Comparison of ENCODE assay signal across 8 cellular contexts in genomic region chr2:70089220-70089945, GRCh38. TPM values are rescaled to one million over a fixed set of nuclear protein-coding genes. Genes with fewer than 3 reads are reported as not detected.
A peak's percentile ranks its signal among the peaks of the same experiment; 100 is the strongest.
DNase-seq lines count a peak whose midpoint lies in the region; ATAC-seq and TF ChIP-seq lines count a peak whose summit lies in the region.

No MANE protein-coding gene starts in this region.

- peak overlapping the region; percentile 98 for H3K27ac Mint-ChIP-seq in activated CD8-positive, alpha-beta T cell treated with anti-CD3 and anti-CD28 coated beads for 36 hours

- peaks cover 62% of the 10 kb centered on the region for H3K36me3 Mint-ChIP-seq in activated CD8-positive, alpha-beta T cell treated with anti-CD3 and anti-CD28 coated beads for 36 hours (ENCODE audit: low read depth)

- H3K9me3 ChIP-seq in psoas muscle, result no peaks in the 10 kb centered on the region

- H3K4me3 ChIP-seq in fibroblast of pulmonary artery (replicated peaks; ENCODE audit: low read depth, low read length) (peak overlapping the region; percentile 96), psoas muscle (peak overlapping the region; percentile 96)

- H3K4me3 Mint-ChIP-seq in activated CD8-positive, alpha-beta T cell treated with anti-CD3 and anti-CD28 coated beads for 36 hours, result peak overlapping the region; percentile 99

- DNase-seq in DMS79 (lab: John Stamatoyannopoulos, UW), result peak; percentile 34
- peak; percentile 55 for DNase-seq in NAMALWA (ENCODE audit: low spot score)
- peak; percentile 75 for DNase-seq in activated CD8-positive, alpha-beta T cell treated with anti-CD3 and anti-CD28 coated beads for 36 hours
- DNase-seq in fibroblast of pulmonary artery (ENCODE audit: low read depth), result peak; percentile 27
- peak; percentile 44 to 61 for DNase-seq in psoas muscle
- DNase-seq in GDM1 (lab: John Stamatoyannopoulos, UW), result no peak
- DNase-seq in glomerular visceral epithelial cell (ENCODE audit: extremely low spot score), result no peak

- H3K4me1 Mint-ChIP-seq in activated CD8-positive, alpha-beta T cell treated with anti-CD3 and anti-CD28 coated beads for 36 hours (ENCODE audit: low read depth), result peaks cover 46% of the 10 kb centered on the region

- intact Hi-C loops in activated CD8-positive, alpha-beta T cell treated with anti-CD3 and anti-CD28 coated beads for 36 hours (cut with micrococcal nuclease), result loop anchor here (5.0 kb wide), 1 partner anchor 177 kb away; no protein-coding TSS in a partner anchor
- intact Hi-C loops in psoas muscle (cut with DNase I), result loop anchor here in 1 of 2 donors (2.0 to 5.0 kb wide), 3 partner anchors 33 to 177 kb away; no protein-coding TSS in a partner anchor

- WGBS in psoas muscle, 3 donors, result 4 to 7% (median 7%) methylated on average over 11 of the region's 11 CpGs

- H3K27me3 ChIP-seq in psoas muscle (ENCODE audit: insufficient read depth in 3 of 3, low read length in 2 of 3), result no peaks in the 10 kb centered on the region

- no peak for TF ChIP-seq CTCF in activated CD8-positive, alpha-beta T cell treated with anti-CD3 and anti-CD28 coated beads for 36 hours (IDR thresholded peaks at IDR 0.05)
- no peak for TF ChIP-seq CTCF in fibroblast of pulmonary artery (IDR thresholded peaks at IDR 0.05; ENCODE audit: low read length, missing control alignments)
- TF ChIP-seq CTCF in psoas muscle (IDR thresholded peaks at IDR 0.05), result no peak

- H3K36me3 ChIP-seq in psoas muscle (ENCODE audit: insufficient read depth in 1 of 2, low read depth in 1 of 2), result peaks cover 0 to 5% of the 10 kb centered on the region in 2 donors

- peak overlapping the region; percentile 100 for H3K27ac ChIP-seq in psoas muscle

- H3K4me1 ChIP-seq in psoas muscle, result peaks cover 21% of the 10 kb centered on the region

- H3K27me3 Mint-ChIP-seq in activated CD8-positive, alpha-beta T cell treated with anti-CD3 and anti-CD28 coated beads for 36 hours, result no peaks in the 10 kb centered on the region

- no peak for ATAC-seq in activated CD8-positive, alpha-beta T cell treated with anti-CD3 and anti-CD28 coated beads for 36 hours
- ATAC-seq in psoas muscle, result peak in 2 of 4 donors; percentile 11 to 17
- no peak for ATAC-seq in HG02981 (IDR thresholded peaks at IDR 0.05; ENCODE audit: unreplicated experiment)

- CTCF ChIA-PET in activated CD8-positive, alpha-beta T cell treated with anti-CD3 and anti-CD28 coated beads for 36 hours (lab: Charles Lee), result interaction anchor here (0.7 to 15.2 kb wide), 4 partner anchors 15 to 175 kb away, joined by 3 to 215 read pairs (median 8); partner anchors contain the start of gene MXD1

- peaks cover 3% of the 10 kb centered on the region for H3K9me3 Mint-ChIP-seq in activated CD8-positive, alpha-beta T cell treated with anti-CD3 and anti-CD28 coated beads for 36 hours

- POLR2A ChIA-PET in activated CD8-positive, alpha-beta T cell treated with anti-CD3 and anti-CD28 coated beads for 36 hours (lab: Charles Lee), result interaction anchor here (0.6 to 28.8 kb wide), 13 partner anchors 8 to 443 kb away, joined by 3 to 955 read pairs (median 6); partner anchors contain the start of genes C2orf42, MXD1 and TIA1

RNA-seq across cellular contexts. Expression of gene PCBP1, which starts 2.1 kb away (rescaled TPM):
- 100 to 1,000 TPM; 470 to 489 TPM for total RNA-seq in activated CD8-positive, alpha-beta T cell treated with anti-CD3 and anti-CD28 coated beads for 36 hours
- 100 to 1,000 TPM; 423 to 683 (median 522) TPM for total RNA-seq in psoas muscle
- 100 to 1,000 TPM; 522 to 746 (median 549) TPM for polyA plus RNA-seq in psoas muscle

Comparison
In these comparisons a context has a peak if more than half of its experiments do, and no peak if none do; other contexts are left out.
1. DNase-seq: peak in DMS79 (single experiment), NAMALWA (single experiment), activated CD8-positive, alpha-beta T cell treated with anti-CD3 and anti-CD28 coated beads for 36 hours (single experiment), fibroblast of pulmonary artery (single experiment) and psoas muscle (2 of 2); none in GDM1 (single experiment) and glomerular visceral epithelial cell (single experiment).